ENCODE assay signal across 19 cellular contexts in genomic region chr4:21211836-21212235, GRCh38.
"Had no signal": no experiment of that assay in that cellular context is flagged by ENCODE, and none has a peak within 500 bp of the region (broad histone marks: within the 10 kb centered on the region; RNA-seq: fewer than 3 reads in every experiment).

No MANE protein-coding gene starts in this region.

- H3K4me3 ChIP-seq: hepatocyte, left ventricle myocardium inferior, lower lobe of right lung, spleen, tibial artery, upper lobe of left lung, uterus had no signal

- ATAC-seq: left cardiac atrium; lower lobe of right lung; natural killer cell; sciatic nerve; stimulated activated memory B cell treated with anti-CD40 and anti-IgM and Interleukin-4, amounts not matched to agents 10 μg/mL and 1 μg/mL and 100 μg/mL, for 72 hours had no signal

- H3K79me2 ChIP-seq: hepatocyte had no signal

- DNase-seq: effector CD8-positive, alpha-beta T cell; foreskin melanocyte; head of caudate nucleus; kidney; left cardiac atrium; left ventricle myocardium inferior; lower lobe of right lung; natural killer cell; posterior cingulate gyrus; spleen; stimulated activated CD4-positive, alpha-beta T cell treated with anti-CD3 and anti-CD28 coated beads, Interleukin-15, amount 100 ng/mL, for 24 hours; stimulated activated CD4-positive, alpha-beta T cell treated with anti-CD3 and anti-CD28 coated beads, Interleukin-1b, Interleukin-23, amount 100 ng/mL, for 48 hours; stimulated activated CD4-positive, alpha-beta T cell treated with anti-CD3 and anti-CD28 coated beads, Interleukin-4, amount 100 ng/mL, for 24 hours; tibial artery; upper lobe of left lung; uterus had no signal

- H3K9me3 ChIP-seq: left ventricle myocardium inferior, lower lobe of right lung, tibial artery, upper lobe of left lung, uterus had no signal

- H2AFZ ChIP-seq: hepatocyte had no signal

- H3K27ac ChIP-seq: hepatocyte, left ventricle myocardium inferior, lower lobe of right lung, spleen, tibial artery, upper lobe of left lung, uterus had no signal

- H3K36me3 ChIP-seq: left ventricle myocardium inferior, lower lobe of right lung, spleen, tibial artery, upper lobe of left lung, uterus had no signal

- H3K4me1 ChIP-seq: left ventricle myocardium inferior, lower lobe of right lung, spleen, tibial artery, upper lobe of left lung, uterus had no signal

- H3K27me3 ChIP-seq: hepatocyte, spleen, tibial artery, upper lobe of left lung, uterus had no signal

- H3K4me2 ChIP-seq: hepatocyte had no signal
